ENCODE assay signal across 8 cellular contexts in the genomic region with DNA sequence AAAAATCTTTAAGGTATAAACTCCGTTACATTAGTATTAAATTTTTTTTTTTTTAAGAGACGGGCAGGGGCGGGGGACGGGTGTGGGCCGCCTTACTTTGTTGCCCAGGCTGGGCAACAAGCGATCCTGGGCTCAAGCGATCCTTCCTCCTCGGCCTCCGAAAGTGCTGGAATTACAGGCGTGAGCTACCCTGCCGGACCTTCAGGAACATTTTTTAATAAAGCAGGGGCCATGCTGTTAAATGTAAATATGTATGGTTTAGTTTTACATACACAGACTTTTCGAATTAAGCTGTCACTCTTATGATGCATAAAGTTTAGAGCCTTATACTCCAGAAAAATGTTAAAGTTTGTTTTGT. TPM values are rescaled to one million over a fixed set of nuclear protein-coding genes. Genes with fewer than 3 reads are reported as not detected.
A peak's percentile ranks its signal among the peaks of the same experiment; 100 is the strongest.
DNase-seq lines count a peak whose midpoint lies in the region; TF ChIP-seq lines count a peak whose summit lies in the region.

No MANE protein-coding gene starts in this region.

- H4K20me1 ChIP-seq in DOHH2 (ENCODE audit: control insufficient read depth, insufficient read depth, low read depth, low read length) (peaks cover 17% of the 10 kb centered on the region), PC-9 (ENCODE audit: insufficient read depth) (0 out of 2 replicates have a peak, but pooled peaks cover 5% of the 10 kb centered on the region)

- H3K9me3 ChIP-seq in DOHH2 (ENCODE audit: control insufficient read depth, insufficient read depth, low read length) (no peaks in the 10 kb centered on the region), PC-9 (ENCODE audit: insufficient read depth, low read depth) (no peaks in the 10 kb centered on the region), ovary (no peaks in the 10 kb centered on the region)

- TF ChIP-seq CTCF in DOHH2 (IDR thresholded peaks at IDR 0.05; ENCODE audit: low read depth, low read length, poor library complexity, severe bottlenecking) (no peak), PC-9 (conservative IDR thresholded peaks at IDR 0.05) (no peak), epithelial cell of proximal tubule (conservative IDR thresholded peaks at IDR 0.05; ENCODE audit: low read depth, low read length) (no peak), ovary (IDR thresholded peaks at IDR 0.05) (no peak)

- DNase-seq in PC-9 (peak in 1 of 2 experiments; percentile 6), epithelial cell of proximal tubule (ENCODE audit: low read depth) (no peak), ovary (no peak), NCI-H1436 (lab: John Stamatoyannopoulos, UW) (no peak), NCI-H1436 treated with DMSO at 0.1 percent for 48 hours (lab: John Stamatoyannopoulos, UW) (no peak), NCI-H187 (lab: John Stamatoyannopoulos, UW) (no peak), NCI-H524 treated with DMSO at 0.1 percent for 48 hours (lab: John Stamatoyannopoulos, UW) (no peak)

- H3K79me2 ChIP-seq in DOHH2 (ENCODE audit: control insufficient read depth, low read length) = peaks cover 73% of the 10 kb centered on the region
- H3K79me2 ChIP-seq in PC-9 (ENCODE audit: low read depth) = peaks cover 71% of the 10 kb centered on the region

- peaks cover 7% of the 10 kb centered on the region for H3F3A ChIP-seq in DOHH2 (ENCODE audit: control insufficient read depth, insufficient read depth)
- peaks cover 24% of the 10 kb centered on the region for H3F3A ChIP-seq in PC-9 (ENCODE audit: insufficient read depth, low read depth)

- H3K36me3 ChIP-seq in DOHH2 (ENCODE audit: control insufficient read depth, low read length) (peaks cover 4% of the 10 kb centered on the region; the same call in 1 of the 2 replicates), PC-9 (ENCODE audit: low read depth) (no peaks in the 10 kb centered on the region), ovary (no peaks in the 10 kb centered on the region)

- H3K27ac ChIP-seq in DOHH2 (ENCODE audit: low read depth, low read length) (no peak overlapping the region), PC-9 (peak overlapping the region; percentile 44), ovary (peak overlapping the region in 1 of 2 donors; percentile 96)

- H3K4me1 ChIP-seq in DOHH2 (ENCODE audit: control insufficient read depth, low read length) (peaks cover 25% of the 10 kb centered on the region), PC-9 (replicated peaks; ENCODE audit: insufficient read depth) (peaks cover 30% of the 10 kb centered on the region), ovary (ENCODE audit: insufficient read depth) (peaks cover 7% of the 10 kb centered on the region)

- peak overlapping the region; percentile 98 for H2AFZ ChIP-seq in PC-9

- TF ChIP-seq POLR2A in ovary (IDR thresholded peaks at IDR 0.05) = no peak

- POLR2A ChIA-PET in PC-9 (lab: Charles Lee; ENCODE audit: unreplicated experiment) = no interaction called here

- peak overlapping the region; percentile 78 for H3K4me2 ChIP-seq in DOHH2 (ENCODE audit: low read length)
- peak overlapping the region; percentile 84 for H3K4me2 ChIP-seq in PC-9

- H3K27me3 ChIP-seq in DOHH2 (ENCODE audit: control insufficient read depth, low read length) = no peaks in the 10 kb centered on the region
- no peaks in the 10 kb centered on the region for H3K27me3 ChIP-seq in PC-9 (ENCODE audit: insufficient read depth, low read depth)
- H3K27me3 ChIP-seq in ovary = no peaks in the 10 kb centered on the region

- TF ChIP-seq EP300 in ovary (IDR thresholded peaks at IDR 0.05) = no peak

- no TSS peak for BruUV-seq in PC-9 (replicated peaks; lab: Mats Ljungman, UMichigan)

- CTCF ChIA-PET in PC-9 (lab: Charles Lee) = interaction anchor here (0.6 kb wide), 1 partner anchor 72 kb away, joined by 4 read pairs; no protein-coding TSS in a partner anchor

- H3K4me3 ChIP-seq in DOHH2 (ENCODE audit: low read length) (peak overlapping the region; percentile 85), PC-9 (peak overlapping the region; percentile 87), epithelial cell of proximal tubule (ENCODE audit: low read depth, low read length) (peak overlapping the region; percentile 76), ovary (peak overlapping the region; percentile 83)

- intact Hi-C loops in PC-9 (cut with micrococcal nuclease; ENCODE audit: unreplicated experiment) (loop anchor here (5.0 kb wide), 1 partner anchor 75 kb away; a partner anchor contains a TSS), ovary (cut with DNase I) (loop anchor here in 3 of 4 donors (10.0 kb wide), 1 partner anchor 78 kb away; a partner anchor contains a TSS)

- no peaks in the 10 kb centered on the region for H3K9me2 ChIP-seq in DOHH2 (replicated peaks; ENCODE audit: control insufficient read depth, low read length)
- no peaks in the 10 kb centered on the region for H3K9me2 ChIP-seq in PC-9 (ENCODE audit: insufficient read depth)

- WGBS in ovary, 3 donors = 2 to 3% (median 2%) methylated on average over 12 of the region's 12 CpGs

RNA-seq across cellular contexts. Expression of a gene that starts 2.4 kb away (rescaled TPM):
- total RNA-seq in PC-9 (2021) = 10.4 and 12.1 TPM in 2 replicates
- 9.1 and 9.8 TPM in 2 replicates for total RNA-seq in epithelial cell of proximal tubule
- 10 to 100 TPM; 11.9 to 35.5 (median 28.7) TPM for total RNA-seq in ovary
- 10 to 100 TPM; 16.3 to 20.9 TPM for polyA plus RNA-seq in ovary
